Comparison of ENCODE assay signal across 19 cellular contexts in genomic region chr1:54502342-54502741, GRCh38. TPM values are rescaled to one million over a fixed set of nuclear protein-coding genes. Genes with fewer than 3 reads are reported as not detected.
DNase-seq lines count a peak whose midpoint lies in the region; ATAC-seq and TF ChIP-seq lines count a peak whose summit lies in the region.
"Had no signal": no experiment of that assay in that cellular context is flagged by ENCODE, and none has a peak within 500 bp of the region (broad histone marks: within the 10 kb centered on the region; RNA-seq: fewer than 3 reads in every experiment).

No MANE protein-coding gene starts in this region.

- dilution Hi-C loops in IMR-90 (cut with HindIII; ENCODE audit: low sequenced_read_pairs, unreplicated experiment): no loop called here

- intact Hi-C loops in IMR-90 (cut with micrococcal nuclease): no loop called here

- no peak for TF ChIP-seq POLR2A in IMR-90 (IDR thresholded peaks at IDR 0.05; ENCODE audit: low read depth, low read length)

- H3K4me2 ChIP-seq in IMR-90 (ENCODE audit: low read depth, low read length): no peak overlapping the region

- no peak overlapping the region for H4K8ac ChIP-seq in IMR-90 (ENCODE audit: low read depth in 2 of 2, low read length in 2 of 2)

- no peaks in the 10 kb centered on the region for H3K79me1 ChIP-seq in IMR-90 (ENCODE audit: low read depth in 1 of 2, low read length in 2 of 2)

- no peaks in the 10 kb centered on the region for H3K36me3 Mint-ChIP-seq in activated T-helper 17 cell treated with anti-CD3 and anti-CD28 coated beads, Interleukin-2, amount 50 U/mL, for 72 hours (ENCODE audit: low read depth)
- H3K36me3 Mint-ChIP-seq in stimulated activated effector memory CD8-positive, alpha-beta T cell treated with anti-CD3 and anti-CD28 coated beads, Interleukin-12 subunit alpha, Interleukin-12 subunit beta, amount 100 ng/mL, for 72 hours: no peaks in the 10 kb centered on the region

- no peak overlapping the region for H3K18ac ChIP-seq in IMR-90 (ENCODE audit: low read depth, low read length)

- no peak for TF ChIP-seq RAD21 in IMR-90 (IDR thresholded peaks at IDR 0.05; ENCODE audit: low read length)

- no peak overlapping the region for H2AK9ac ChIP-seq in IMR-90 (replicated peaks; ENCODE audit: low read depth, low read length, poor library complexity)

- H3K4me1 ChIP-seq in IMR-90 (ENCODE audit: control insufficient read depth, insufficient read depth, low read length): peaks cover 12% of the 10 kb centered on the region
- H3K4me1 ChIP-seq: SJCRH30 had no signal

- H3K27ac Mint-ChIP-seq in activated T-helper 17 cell treated with anti-CD3 and anti-CD28 coated beads, Interleukin-2, amount 50 U/mL, for 72 hours: no peak overlapping the region
- H3K27ac Mint-ChIP-seq in stimulated activated effector memory CD8-positive, alpha-beta T cell treated with anti-CD3 and anti-CD28 coated beads, Interleukin-12 subunit alpha, Interleukin-12 subunit beta, amount 100 ng/mL, for 72 hours: peak overlapping the region; percentile 8
- H3K27ac Mint-ChIP-seq: CD4-positive, alpha-beta T cell had no signal

- H3K4me3 Mint-ChIP-seq in activated T-helper 17 cell treated with anti-CD3 and anti-CD28 coated beads, Interleukin-2, amount 50 U/mL, for 72 hours: no peak overlapping the region
- H3K4me3 Mint-ChIP-seq in stimulated activated effector memory CD8-positive, alpha-beta T cell treated with anti-CD3 and anti-CD28 coated beads, Interleukin-12 subunit alpha, Interleukin-12 subunit beta, amount 100 ng/mL, for 72 hours: no peak overlapping the region
- H3K4me3 Mint-ChIP-seq: CD4-positive, alpha-beta T cell had no signal

- peaks cover 28% of the 10 kb centered on the region for H3K27me3 Mint-ChIP-seq in activated T-helper 17 cell treated with anti-CD3 and anti-CD28 coated beads, Interleukin-2, amount 50 U/mL, for 72 hours

- no peak overlapping the region for H3K4ac ChIP-seq in IMR-90 (ENCODE audit: low read depth, low read length)

- no peak overlapping the region for H4K91ac ChIP-seq in IMR-90 (ENCODE audit: insufficient read depth, low read depth, low read length)

- no peak overlapping the region for H3K23ac ChIP-seq in IMR-90 (ENCODE audit: low read depth, low read length)

- H3K9me3 Mint-ChIP-seq in activated T-helper 17 cell treated with anti-CD3 and anti-CD28 coated beads, Interleukin-2, amount 50 U/mL, for 72 hours: no peaks in the 10 kb centered on the region
- H3K9me3 Mint-ChIP-seq in stimulated activated effector memory CD8-positive, alpha-beta T cell treated with anti-CD3 and anti-CD28 coated beads, Interleukin-12 subunit alpha, Interleukin-12 subunit beta, amount 100 ng/mL, for 72 hours: no peaks in the 10 kb centered on the region
- H3K9me3 Mint-ChIP-seq: CD4-positive, alpha-beta T cell had no signal

- peaks cover 39% of the 10 kb centered on the region for H3K27me3 ChIP-seq in IMR-90 (ENCODE audit: control insufficient read depth, insufficient read depth, low read length)

- no peak overlapping the region for H2BK15ac ChIP-seq in IMR-90 (ENCODE audit: low read depth, low read length)

- no peak overlapping the region for H2AK5ac ChIP-seq in IMR-90 (ENCODE audit: low read depth, low read length)

- WGBS in IMR-90 (ENCODE audit: extremely low coverage in 2 of 2, insufficient read length in 1 of 2), 2 experiments: no CpG with 5 or more reads among the region's 5 CpGs

- H2BK20ac ChIP-seq in IMR-90 (ENCODE audit: low read depth, low read length): no peak overlapping the region

- peaks cover 3% of the 10 kb centered on the region for H3K9me3 ChIP-seq in IMR-90 (ENCODE audit: control insufficient read depth, insufficient read depth, low read length)
- H3K9me3 ChIP-seq: HAP-1, SJCRH30 had no signal

- no peaks in the 10 kb centered on the region for H4K20me1 ChIP-seq in IMR-90 (ENCODE audit: insufficient read depth, low read length)

- no peak overlapping the region for H3K14ac ChIP-seq in IMR-90 (replicated peaks; ENCODE audit: low read depth, low read length)

- H3K4me1 Mint-ChIP-seq in activated T-helper 17 cell treated with anti-CD3 and anti-CD28 coated beads, Interleukin-2, amount 50 U/mL, for 72 hours: peaks cover 5% of the 10 kb centered on the region
- H3K4me1 Mint-ChIP-seq in stimulated activated effector memory CD8-positive, alpha-beta T cell treated with anti-CD3 and anti-CD28 coated beads, Interleukin-12 subunit alpha, Interleukin-12 subunit beta, amount 100 ng/mL, for 72 hours: peaks cover 20% of the 10 kb centered on the region

- no peaks in the 10 kb centered on the region for H3K9me1 ChIP-seq in IMR-90 (ENCODE audit: insufficient read depth, low read length)

- H2BK5ac ChIP-seq in IMR-90 (ENCODE audit: low read depth, low read length, poor library complexity, severe bottlenecking): no peak overlapping the region

- H3K9ac ChIP-seq in IMR-90 (ENCODE audit: low read depth, low read length): no peak overlapping the region

- no peaks in the 10 kb centered on the region for H3K36me3 ChIP-seq in IMR-90 (ENCODE audit: control insufficient read depth, insufficient read depth, low read length)
- H3K36me3 ChIP-seq: HAP-1, SJCRH30 had no signal

- H3K27ac ChIP-seq in IMR-90 (ENCODE audit: insufficient read depth, low read length) (no peak overlapping the region), substantia nigra (ENCODE audit: low read depth, low read length, poor library complexity, severe bottlenecking) (no peak overlapping the region)
- H3K27ac ChIP-seq: HL-60, SJCRH30 had no signal

- no peak overlapping the region for H4K5ac ChIP-seq in IMR-90 (ENCODE audit: low read depth, low read length)

- POLR2A ChIA-PET in IMR-90 (lab: Charles Lee; ENCODE audit: unreplicated experiment): no interaction called here

- in situ Hi-C loops in IMR-90 (cut with MboI; ENCODE audit: low sequenced_read_pairs): no loop called here

- no TSS peak for BruUV-seq in IMR-90 (replicated peaks; lab: Mats Ljungman, UMichigan)

- DNase-seq in IMR-90: no peak
- peak; percentile 54 for DNase-seq in myocyte (ENCODE audit: low read depth)
- DNase-seq in stimulated activated effector memory CD8-positive, alpha-beta T cell treated with anti-CD3 and anti-CD28 coated beads, Interleukin-12 subunit alpha, Interleukin-12 subunit beta, amount 100 ng/mL, for 72 hours (ENCODE audit: low spot score in 2 of 2): no peak
- DNase-seq in middle frontal gyrus (ENCODE audit: extremely low spot score, low spot score): no peak
- no peak for DNase-seq in substantia nigra (lab: John Stamatoyannopoulos, UW)
- no peak for DNase-seq in activated CD8-positive, alpha-beta memory T cell treated with anti-CD3 and anti-CD28 coated beads, Interleukin-2, amount 50 U/mL, for 48 hours
- DNase-seq: CD4-positive, alpha-beta T cell; COR-L47; DMS79; NCI-H1417 treated with DMSO at 0.1 percent for 48 hours; NCI-H187; NCI-H226; NCI-H524; NCI-H774; SJCRH30 had no signal

- no peak for ATAC-seq in IMR-90 (ENCODE audit: low read depth)
- peak; percentile 30 for ATAC-seq in activated T-helper 17 cell treated with anti-CD3 and anti-CD28 coated beads, Interleukin-2, amount 50 U/mL, for 72 hours (replicated peaks)
- no peak for ATAC-seq in stimulated activated effector memory CD8-positive, alpha-beta T cell treated with anti-CD3 and anti-CD28 coated beads, Interleukin-12 subunit alpha, Interleukin-12 subunit beta, amount 100 ng/mL, for 72 hours

- H2AFZ ChIP-seq in IMR-90 (replicated peaks; ENCODE audit: low read length, poor library complexity): peak overlapping the region; percentile 8

- no peak overlapping the region for H3K56ac ChIP-seq in IMR-90 (ENCODE audit: extremely low read depth, insufficient read depth, low read length)

- CTCF ChIA-PET in IMR-90 (lab: Yijun Ruan, JAX): no interaction called here

- no peak overlapping the region for H3K4me3 ChIP-seq in IMR-90 (ENCODE audit: insufficient read depth, low read depth, low read length)
- H3K4me3 ChIP-seq: HAP-1, SJCRH30 had no signal

- no peak for TF ChIP-seq CTCF in IMR-90 (conservative IDR thresholded peaks at IDR 0.05; ENCODE audit: low read depth, low read length)

- no peak overlapping the region for H2BK120ac ChIP-seq in IMR-90 (ENCODE audit: low read depth, low read length)

TF ChIP-seq in IMR-90, 13 proteins besides CTCF, POLR2A, EP300 and RAD21:
- TF ChIP-seq SMC3 (IDR thresholded peaks at IDR 0.05; ENCODE audit: low read depth, low read length) (no peak), RFX5 (IDR thresholded peaks at IDR 0.05; ENCODE audit: low read depth, low read length) (no peak), FOS (IDR thresholded peaks at IDR 0.05; ENCODE audit: low read depth, low read length) (no peak), RCOR1 (IDR thresholded peaks at IDR 0.05; ENCODE audit: insufficient replicate concordance, low read length) (no peak), BHLHE40 (IDR thresholded peaks at IDR 0.05; ENCODE audit: low read depth, low read length) (no peak), NFE2L2 (IDR thresholded peaks at IDR 0.05; ENCODE audit: low read depth, low read length) (no peak), CHD1 (IDR thresholded peaks at IDR 0.05; ENCODE audit: low read depth, low read length) (no peak), CEBPB (IDR thresholded peaks at IDR 0.05; ENCODE audit: low read depth, low read length) (no peak), MXI1 (IDR thresholded peaks at IDR 0.05; ENCODE audit: borderline replicate concordance, low read depth, low read length) (no peak)
- TF ChIP-seq, protein P1, sequence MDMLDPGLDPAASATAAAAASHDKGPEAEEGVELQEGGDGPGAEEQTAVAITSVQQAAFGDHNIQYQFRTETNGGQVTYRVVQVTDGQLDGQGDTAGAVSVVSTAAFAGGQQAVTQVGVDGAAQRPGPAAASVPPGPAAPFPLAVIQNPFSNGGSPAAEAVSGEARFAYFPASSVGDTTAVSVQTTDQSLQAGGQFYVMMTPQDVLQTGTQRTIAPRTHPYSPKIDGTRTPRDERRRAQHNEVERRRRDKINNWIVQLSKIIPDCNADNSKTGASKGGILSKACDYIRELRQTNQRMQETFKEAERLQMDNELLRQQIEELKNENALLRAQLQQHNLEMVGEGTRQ (IDR thresholded peaks at IDR 0.05; ENCODE audit: low read depth, low read length): no peak

RNA-seq across cellular contexts. Expression of gene ACOT11, which starts 45.7 kb away (rescaled TPM):
- 2.5 TPM in 2 replicates for total RNA-seq in IMR-90 (2012; rRNA removed)
- polyA plus RNA-seq in IMR-90 (2012; rRNA removed): 2.7 and 3.1 TPM in 2 replicates
- 1.0 and 1.8 TPM in 2 replicates for polyA plus RNA-seq in IMR-90 (2012; cell fraction: cytosol; rRNA removed)
- 4.2 and 8.7 TPM in 2 replicates for polyA plus RNA-seq in IMR-90 (2012; cell fraction: nucleus; rRNA removed; ENCODE audit: low replicate concordance)
- total RNA-seq in activated T-helper 17 cell treated with anti-CD3 and anti-CD28 coated beads, Interleukin-2, amount 50 U/mL, for 72 hours: 1 to 10 TPM; 1.0 to 3.2 TPM
- 54.0 and 59.2 TPM in 2 replicates for total RNA-seq in myocyte
- polyA plus RNA-seq in myocyte (2012): 24.7 TPM
- total RNA-seq: OCI-LY7 had no signal

Comparison
In these comparisons a context has a peak if more than half of its experiments do, and no peak if none do; other contexts are left out.
1. RNA of gene ACOT11, which starts 45.7 kb away (total RNA-seq): 54.0 to 59.2 TPM in myocyte; 1.0 to 3.2 TPM in activated T-helper 17 cell treated with anti-CD3 and anti-CD28 coated beads, Interleukin-2, amount 50 U/mL, for 72 hours and 2.5 TPM in IMR-90; every median in the first group is over 10 times any median in the second.